In genomic region chrX:48914593-48915493, GRCh38 we compare ENCODE assay signal across 1 cellular context.
TF ChIP-seq lines count a peak whose summit lies in the region.

No MANE protein-coding gene starts in this region.

TF ChIP-seq in K562, 482 proteins besides CTCF, POLR2A, EP300 and RAD21:
- TF ChIP-seq RBFOX2 (IDR thresholded peaks at IDR 0.05; ENCODE audit: low read depth, low read length), result peak; percentile 51
- peak; percentile 88 for TF ChIP-seq MYNN (IDR thresholded peaks at IDR 0.05)
- no peak for TF ChIP-seq MYNN (CRISPR knock-in tag; IDR thresholded peaks at IDR 0.05)
- no peak for TF ChIP-seq CHD2 (IDR thresholded peaks at IDR 0.05; ENCODE audit: low read depth, low read length)
- peak; percentile 24; the same call in 1 of the 2 replicates for TF ChIP-seq POLR2G (IDR thresholded peaks at IDR 0.05; ENCODE audit: low read depth, low read length)
